Comparison of ENCODE assay signal across 12 cellular contexts in the genomic region with DNA sequence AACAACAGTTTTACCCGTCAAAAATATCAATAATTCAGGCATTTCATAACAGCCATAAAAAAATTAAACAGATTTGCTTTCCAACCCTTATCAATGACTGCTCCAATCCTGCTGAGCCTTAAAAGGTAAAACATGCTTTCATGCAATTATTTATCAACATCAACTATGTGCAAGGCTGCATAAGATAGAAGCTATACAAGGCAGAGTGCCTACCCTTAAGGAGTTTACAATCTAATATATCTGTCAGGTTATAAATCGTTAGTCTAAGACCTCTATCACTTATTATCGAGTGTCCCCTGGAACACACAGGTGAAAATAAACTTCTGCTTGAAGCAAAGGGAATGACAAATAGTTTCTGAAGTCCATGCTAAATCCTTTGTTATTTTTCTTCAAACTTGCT. TPM values are rescaled to one million over a fixed set of nuclear protein-coding genes. Genes with fewer than 3 reads are reported as not detected.
DNase-seq lines count a peak whose midpoint lies in the region; ATAC-seq and TF ChIP-seq lines count a peak whose summit lies in the region.
"Had no signal": no experiment of that assay in that cellular context is flagged by ENCODE, and none has a peak within 500 bp of the region (broad histone marks: within the 10 kb centered on the region; RNA-seq: fewer than 3 reads in every experiment).

No MANE protein-coding gene starts in this region.

- no peaks in the 10 kb centered on the region for H3K36me3 Mint-ChIP-seq in activated CD8-positive, alpha-beta T cell treated with anti-CD3 and anti-CD28 coated beads for 36 hours (ENCODE audit: low read depth)
- H3K36me3 Mint-ChIP-seq in activated naive CD4-positive, alpha-beta T cell treated with anti-CD3 and anti-CD28 coated beads, Interleukin-2, amount 50 U/mL, for 72 hours: peaks cover 0 to 6% of the 10 kb centered on the region in 2 donors
- H3K36me3 Mint-ChIP-seq: CD4-positive, alpha-beta memory T cell had no signal

- peak; percentile 29 for DNase-seq in Caki2 (ENCODE audit: low read depth)
- peak; percentile 26 for DNase-seq in amniotic epithelial cell (ENCODE audit: low read depth)
- DNase-seq in hepatocyte (ENCODE audit: low spot score): no peak
- DNase-seq in COR-L47 (lab: John Stamatoyannopoulos, UW): no peak
- DNase-seq in activated CD8-positive, alpha-beta T cell treated with anti-CD3 and anti-CD28 coated beads for 36 hours: no peak
- no peak for DNase-seq in NCI-H1417 treated with DMSO at 0.1 percent for 48 hours (lab: John Stamatoyannopoulos, UW)
- DNase-seq in activated naive CD4-positive, alpha-beta T cell treated with anti-CD3 and anti-CD28 coated beads, Interleukin-2, amount 50 U/mL, for 72 hours (ENCODE audit: low spot score in 2 of 2): no peak
- DNase-seq: activated T-cell treated with anti-CD3 and anti-CD28 coated beads, Interleukin-2, amount 50 U/mL, for 24 hours; CD4-positive, alpha-beta memory T cell; effector CD8-positive, alpha-beta T cell; NCI-H446 treated with DMSO at 0.1 percent for 48 hours had no signal

- H3K27me3 ChIP-seq in hepatocyte (no peaks in the 10 kb centered on the region), rectal smooth muscle tissue (ENCODE audit: control insufficient read depth, insufficient read depth, low read length) (no peaks in the 10 kb centered on the region)

- peaks cover 51% of the 10 kb centered on the region for H4K20me1 ChIP-seq in hepatocyte (ENCODE audit: insufficient read depth, poor library complexity, severe bottlenecking)

- peak overlapping the region; percentile 75 for H3K4me3 ChIP-seq in hepatocyte
- peak overlapping the region; percentile 17 for H3K4me3 ChIP-seq in rectal smooth muscle tissue (ENCODE audit: low read length)

- no peak for ATAC-seq in activated CD8-positive, alpha-beta T cell treated with anti-CD3 and anti-CD28 coated beads for 36 hours
- no peak for ATAC-seq in activated naive CD4-positive, alpha-beta T cell treated with anti-CD3 and anti-CD28 coated beads, Interleukin-2, amount 50 U/mL, for 72 hours

- peaks cover 12% of the 10 kb centered on the region for H3K4me1 Mint-ChIP-seq in activated CD8-positive, alpha-beta T cell treated with anti-CD3 and anti-CD28 coated beads for 36 hours (ENCODE audit: low read depth)

- H3K4me1 ChIP-seq in hepatocyte (ENCODE audit: insufficient read depth) (peaks cover 44% of the 10 kb centered on the region), rectal smooth muscle tissue (ENCODE audit: control insufficient read depth, insufficient read depth, low read length) (peaks cover 13% of the 10 kb centered on the region)

- no peak overlapping the region for H3K27ac Mint-ChIP-seq in activated CD8-positive, alpha-beta T cell treated with anti-CD3 and anti-CD28 coated beads for 36 hours
- no peak overlapping the region for H3K27ac Mint-ChIP-seq in activated naive CD4-positive, alpha-beta T cell treated with anti-CD3 and anti-CD28 coated beads, Interleukin-2, amount 50 U/mL, for 72 hours

- H3K36me3 ChIP-seq in hepatocyte (replicated peaks; ENCODE audit: insufficient read depth, low read depth) (no peaks in the 10 kb centered on the region), rectal smooth muscle tissue (ENCODE audit: control insufficient read depth, insufficient read depth, low read length) (no peaks in the 10 kb centered on the region)

- TF ChIP-seq CTCF in hepatocyte (IDR thresholded peaks at IDR 0.05; ENCODE audit: poor library complexity): no peak
- no peak for TF ChIP-seq CTCF in activated CD8-positive, alpha-beta T cell treated with anti-CD3 and anti-CD28 coated beads for 36 hours (IDR thresholded peaks at IDR 0.05)

- in situ Hi-C loops in Caki2 (cut with HindIII; ENCODE audit: low pct_unique_long_range_greater_than_20kb, low sequenced_read_pairs): no loop called here

- H3K9me2 ChIP-seq in hepatocyte (replicated peaks; ENCODE audit: insufficient read depth): no peaks in the 10 kb centered on the region

- WGBS in hepatocyte (ENCODE audit: low lambda C conversion rate, missing lambda C conversion rate): 45% methylated on average over 3 of the region's 3 CpGs

- peak overlapping the region; percentile 97 for H3K27ac ChIP-seq in hepatocyte
- H3K27ac ChIP-seq in rectal smooth muscle tissue (ENCODE audit: low read depth, low read length): no peak overlapping the region

- CTCF ChIA-PET in activated CD8-positive, alpha-beta T cell treated with anti-CD3 and anti-CD28 coated beads for 36 hours (lab: Charles Lee): interaction anchor here (2.3 to 3.0 kb wide), 2 partner anchors 9 to 291 kb away, joined by 11 to 20 read pairs; no protein-coding TSS in a partner anchor

- peaks cover 29% of the 10 kb centered on the region for H3K27me3 Mint-ChIP-seq in activated CD8-positive, alpha-beta T cell treated with anti-CD3 and anti-CD28 coated beads for 36 hours

- peaks cover 68% of the 10 kb centered on the region for H3K79me2 ChIP-seq in hepatocyte

- H3K9ac ChIP-seq in rectal smooth muscle tissue (ENCODE audit: low read length): no peak overlapping the region

- no peak overlapping the region for H3K4me3 Mint-ChIP-seq in activated CD8-positive, alpha-beta T cell treated with anti-CD3 and anti-CD28 coated beads for 36 hours

- intact Hi-C loops in activated CD8-positive, alpha-beta T cell treated with anti-CD3 and anti-CD28 coated beads for 36 hours (cut with micrococcal nuclease): no loop called here

- no peak overlapping the region for H2AFZ ChIP-seq in hepatocyte

- H3K4me2 ChIP-seq in hepatocyte: peak overlapping the region; percentile 71

- POLR2A ChIA-PET in activated CD8-positive, alpha-beta T cell treated with anti-CD3 and anti-CD28 coated beads for 36 hours (lab: Charles Lee): no interaction called here

- H3K9me3 ChIP-seq in hepatocyte (ENCODE audit: low read depth): no peaks in the 10 kb centered on the region

- H3K9me3 Mint-ChIP-seq in activated CD8-positive, alpha-beta T cell treated with anti-CD3 and anti-CD28 coated beads for 36 hours: no peaks in the 10 kb centered on the region
- H3K9me3 Mint-ChIP-seq in activated naive CD4-positive, alpha-beta T cell treated with anti-CD3 and anti-CD28 coated beads, Interleukin-2, amount 50 U/mL, for 72 hours: no peaks in the 10 kb centered on the region
- H3K9me3 Mint-ChIP-seq: activated T-cell treated with anti-CD3 and anti-CD28 coated beads, Interleukin-2, amount 50 U/mL, for 24 hours had no signal

RNA-seq across cellular contexts. Expression of a gene that starts 1.8 kb away (rescaled TPM):
- 31.9 and 45.3 TPM in 2 replicates for total RNA-seq in Caki2 (2014; rRNA removed; shearing (Covaris generic); ENCODE audit: low replicate concordance)
- total RNA-seq in hepatocyte: 154 and 163 TPM in 2 replicates
- polyA plus RNA-seq in hepatocyte: 123 and 139 TPM in 2 replicates
- total RNA-seq in activated CD8-positive, alpha-beta T cell treated with anti-CD3 and anti-CD28 coated beads for 36 hours: 1 to 10 TPM; 1.6 to 2.2 TPM
- total RNA-seq in activated naive CD4-positive, alpha-beta T cell treated with anti-CD3 and anti-CD28 coated beads, Interleukin-2, amount 50 U/mL, for 72 hours: 1 to 10 TPM; 1.9 to 2.3 TPM

Comparison
In these comparisons a context has a peak if more than half of its experiments do, and no peak if none do; other contexts are left out.
1. DNase-seq: peak in Caki2 (single experiment) and amniotic epithelial cell (single experiment); none in hepatocyte (single experiment), COR-L47 (single experiment), activated CD8-positive, alpha-beta T cell treated with anti-CD3 and anti-CD28 coated beads for 36 hours (single experiment), NCI-H1417 treated with DMSO at 0.1 percent for 48 hours (single experiment) and activated naive CD4-positive, alpha-beta T cell treated with anti-CD3 and anti-CD28 coated beads, Interleukin-2, amount 50 U/mL, for 72 hours (0 of 2).
2. RNA of a gene that starts 1.8 kb away (total RNA-seq): 154 to 163 TPM in hepatocyte and 31.9 to 45.3 TPM in Caki2; 1.9 to 2.3 TPM in activated naive CD4-positive, alpha-beta T cell treated with anti-CD3 and anti-CD28 coated beads, Interleukin-2, amount 50 U/mL, for 72 hours and 1.6 to 2.2 TPM in activated CD8-positive, alpha-beta T cell treated with anti-CD3 and anti-CD28 coated beads for 36 hours; every median in the first group is over 10 times any median in the second.